ENCODE assay signal across 23 cellular contexts in the genomic region with DNA sequence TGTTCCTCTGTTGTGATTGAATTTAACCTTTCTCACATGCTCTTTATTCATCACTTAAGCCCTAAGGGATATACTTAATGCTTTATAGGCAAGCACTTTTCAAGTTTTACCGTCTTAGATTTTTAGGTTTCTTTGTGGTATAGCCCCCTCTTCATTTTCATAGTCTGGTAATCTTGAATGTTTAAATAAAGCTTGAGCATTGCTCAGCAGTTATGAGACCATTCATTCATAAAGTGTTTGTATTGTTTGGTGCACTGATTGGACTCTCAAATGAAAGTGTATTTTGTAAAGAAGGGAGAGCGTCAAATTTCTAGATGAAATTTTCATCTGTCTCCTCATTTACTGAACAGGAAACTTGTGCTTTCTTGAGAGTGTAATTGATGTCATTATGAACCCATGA. TPM values are rescaled to one million over a fixed set of nuclear protein-coding genes. Genes with fewer than 3 reads are reported as not detected.
DNase-seq lines count a peak whose midpoint lies in the region; ATAC-seq, FAIRE-seq and TF ChIP-seq lines count a peak whose summit lies in the region.
"Had no signal": no experiment of that assay in that cellular context is flagged by ENCODE, and none has a peak within 500 bp of the region (broad histone marks: within the 10 kb centered on the region; RNA-seq: fewer than 3 reads in every experiment).

No MANE protein-coding gene starts in this region.

- intact Hi-C loops in activated CD8-positive, alpha-beta T cell treated with anti-CD3 and anti-CD28 coated beads for 36 hours (cut with micrococcal nuclease): no loop called here
- intact Hi-C loops in Right ventricle myocardium superior (cut with DNase I): no loop called here

- TF ChIP-seq CTCF in activated CD8-positive, alpha-beta T cell treated with anti-CD3 and anti-CD28 coated beads for 36 hours (IDR thresholded peaks at IDR 0.05): no peak

- H3K27me3 ChIP-seq in mesenchymal stem cell (ENCODE audit: control insufficient read depth in 1 of 2, insufficient read depth in 1 of 2, low read length in 2 of 2): no peaks in the 10 kb centered on the region
- H3K27me3 ChIP-seq: heart right ventricle, SJCRH30 had no signal

- no peaks in the 10 kb centered on the region for H3K4me1 ChIP-seq in mesenchymal stem cell (ENCODE audit: control insufficient read depth, insufficient read depth, low read depth, low read length)
- H3K4me1 ChIP-seq: SJCRH30 had no signal

- H3K4me3 ChIP-seq in mesenchymal stem cell (ENCODE audit: insufficient read depth in 1 of 2, low read depth in 1 of 2, low read length in 2 of 2): no peak overlapping the region
- H3K4me3 ChIP-seq: GM23248, SJCRH30 had no signal

- no peak overlapping the region for H2AFZ ChIP-seq in mesenchymal stem cell (ENCODE audit: low read depth, low read length)
- H2AFZ ChIP-seq: GM23248 had no signal

- POLR2A ChIA-PET in activated CD8-positive, alpha-beta T cell treated with anti-CD3 and anti-CD28 coated beads for 36 hours (lab: Charles Lee): interaction anchor here (1.0 to 1.9 kb wide), 4 partner anchors 17 to 343 kb away, joined by 3 to 8 read pairs (median 4); a partner anchor contains a TSS
- POLR2A ChIA-PET in naive thymus-derived CD8-positive, alpha-beta T cell (lab: Charles Lee): no interaction called here

- TF ChIP-seq POLR2A in GM12892 (IDR thresholded peaks at IDR 0.05; ENCODE audit: low read depth, low read length): no peak

- no peak overlapping the region for H2BK12ac ChIP-seq in mesenchymal stem cell (ENCODE audit: low read length in 2 of 2)

- no peak overlapping the region for H3K4me2 ChIP-seq in mesenchymal stem cell (ENCODE audit: low read length, poor library complexity, severe bottlenecking)

- no peaks in the 10 kb centered on the region for H3K9me3 Mint-ChIP-seq in activated CD8-positive, alpha-beta memory T cell treated with anti-CD3 and anti-CD28 coated beads, Interleukin-2, amount 10 ng/mL, durations not matched to agents 7 days and 5 days (ENCODE audit: low read depth)
- no peaks in the 10 kb centered on the region for H3K9me3 Mint-ChIP-seq in activated CD8-positive, alpha-beta T cell treated with anti-CD3 and anti-CD28 coated beads for 36 hours
- peaks cover 0 to 11% (median 0%) of the 10 kb centered on the region in 9 donors for H3K9me3 Mint-ChIP-seq in naive thymus-derived CD8-positive, alpha-beta T cell
- H3K9me3 Mint-ChIP-seq: activated CD4-positive, alpha-beta memory T cell treated with anti-CD3 and anti-CD28 coated beads, Interleukin-2, amount 10 ng/mL, durations not matched to agents 7 days and 5 days; neural crest cell had no signal

- H2AK5ac ChIP-seq in mesenchymal stem cell (ENCODE audit: low read length, severe bottlenecking): no peak overlapping the region

- no peak overlapping the region for H2BK120ac ChIP-seq in mesenchymal stem cell (ENCODE audit: low read depth, low read length)

- peaks cover 45% of the 10 kb centered on the region for H3K4me1 Mint-ChIP-seq in activated CD8-positive, alpha-beta memory T cell treated with anti-CD3 and anti-CD28 coated beads, Interleukin-2, amount 10 ng/mL, durations not matched to agents 7 days and 5 days
- peaks cover 74% of the 10 kb centered on the region for H3K4me1 Mint-ChIP-seq in activated CD8-positive, alpha-beta T cell treated with anti-CD3 and anti-CD28 coated beads for 36 hours (ENCODE audit: low read depth)
- H3K4me1 Mint-ChIP-seq in naive thymus-derived CD8-positive, alpha-beta T cell: peaks cover 42 to 87% (median 75%) of the 10 kb centered on the region in 4 donors

- H4K91ac ChIP-seq in mesenchymal stem cell (ENCODE audit: low read length): no peak overlapping the region

- no peak for DNase-seq in activated CD8-positive, alpha-beta memory T cell treated with anti-CD3 and anti-CD28 coated beads, Interleukin-2, amount 10 ng/mL, durations not matched to agents 7 days and 5 days
- no peak for DNase-seq in activated CD8-positive, alpha-beta memory T cell treated with anti-CD3 and anti-CD28 coated beads, Interleukin-2, amount 50 U/mL, for 4 hours
- no peak for DNase-seq in GM12892 (ENCODE audit: insufficient read length)
- no peak for DNase-seq in activated CD8-positive, alpha-beta T cell treated with anti-CD3 and anti-CD28 coated beads for 36 hours
- DNase-seq in naive thymus-derived CD8-positive, alpha-beta T cell: no peak
- no peak for DNase-seq in Right ventricle myocardium superior
- DNase-seq in mesenchymal stem cell: no peak
- DNase-seq: ACHN; activated CD4-positive, alpha-beta memory T cell treated with anti-CD3 and anti-CD28 coated beads, Interleukin-2, amount 10 ng/mL, durations not matched to agents 7 days and 5 days; activated naive CD4-positive, alpha-beta T cell treated with anti-CD3 and anti-CD28 coated beads, Interleukin-2, amount 50 U/mL, for 16 hours; COR-L47; GM23248; heart right ventricle; islet precursor cell; Kasumi-1; NCI-H1417; SJCRH30; stimulated activated CD4-positive, alpha-beta T cell treated with anti-CD3 and anti-CD28 coated beads, Interleukin-12 subunit alpha, Interleukin-12 subunit beta, amount 100 ng/mL, for 4 hours; stimulated activated naive CD4-positive, alpha-beta T cell treated with Interleukin-2 at 50 U/mL for 16 hours had no signal

- peaks cover 15% of the 10 kb centered on the region for H3K79me1 ChIP-seq in mesenchymal stem cell (replicated peaks; ENCODE audit: low read length, poor library complexity, severe bottlenecking)

- H3K14ac ChIP-seq in mesenchymal stem cell (ENCODE audit: low read length in 2 of 2): no peak overlapping the region

- H2BK5ac ChIP-seq in mesenchymal stem cell (ENCODE audit: low read depth, low read length, poor library complexity, severe bottlenecking): no peak overlapping the region

- ATAC-seq in activated CD8-positive, alpha-beta memory T cell treated with anti-CD3 and anti-CD28 coated beads, Interleukin-2, amount 10 ng/mL, durations not matched to agents 7 days and 5 days: no peak
- no peak for ATAC-seq in activated CD8-positive, alpha-beta T cell treated with anti-CD3 and anti-CD28 coated beads for 36 hours
- peak; percentile 22 to 30 for ATAC-seq in naive thymus-derived CD8-positive, alpha-beta T cell
- ATAC-seq in GM18520 (IDR thresholded peaks at IDR 0.05; ENCODE audit: unreplicated experiment) (no peak), Right ventricle myocardium superior (ENCODE audit: poor library complexity) (no peak)
- ATAC-seq: heart right ventricle had no signal

- 100% methylated on average over 2 of the region's 2 CpGs for WGBS in mesenchymal stem cell

- CTCF ChIA-PET in activated CD8-positive, alpha-beta memory T cell treated with anti-CD3 and anti-CD28 coated beads, Interleukin-2, amount 10 ng/mL, durations not matched to agents 7 days and 5 days (lab: Charles Lee): interaction anchor here (1.2 to 1.8 kb wide), 2 partner anchors 80 to 87 kb away, joined by 4 read pairs; no protein-coding TSS in a partner anchor
- CTCF ChIA-PET in activated CD8-positive, alpha-beta T cell treated with anti-CD3 and anti-CD28 coated beads for 36 hours (lab: Charles Lee): interaction anchor here (1.2 kb wide), 2 partner anchors 17 to 22 kb away, joined by 3 to 4 read pairs; no protein-coding TSS in a partner anchor

- H3K4ac ChIP-seq in mesenchymal stem cell (ENCODE audit: low read depth in 1 of 2, low read length in 2 of 2): no peak overlapping the region

- H3K27ac Mint-ChIP-seq in activated CD8-positive, alpha-beta memory T cell treated with anti-CD3 and anti-CD28 coated beads, Interleukin-2, amount 10 ng/mL, durations not matched to agents 7 days and 5 days: peak overlapping the region; percentile 0
- H3K27ac Mint-ChIP-seq in activated CD8-positive, alpha-beta T cell treated with anti-CD3 and anti-CD28 coated beads for 36 hours: peak overlapping the region; percentile 17
- peak overlapping the region in 9 of 10 donors; percentile 6 to 79 (median 21) for H3K27ac Mint-ChIP-seq in naive thymus-derived CD8-positive, alpha-beta T cell
- H3K27ac Mint-ChIP-seq: activated CD4-positive, alpha-beta memory T cell treated with anti-CD3 and anti-CD28 coated beads, Interleukin-2, amount 10 ng/mL, durations not matched to agents 7 days and 5 days had no signal

- no peak overlapping the region for H2BK15ac ChIP-seq in mesenchymal stem cell (ENCODE audit: low read depth, poor library complexity, severe bottlenecking)

- no peak overlapping the region for H3K23ac ChIP-seq in mesenchymal stem cell (ENCODE audit: low read length in 2 of 2)

- peaks cover 20% of the 10 kb centered on the region for H3K36me3 Mint-ChIP-seq in activated CD8-positive, alpha-beta memory T cell treated with anti-CD3 and anti-CD28 coated beads, Interleukin-2, amount 10 ng/mL, durations not matched to agents 7 days and 5 days
- H3K36me3 Mint-ChIP-seq in activated CD8-positive, alpha-beta T cell treated with anti-CD3 and anti-CD28 coated beads for 36 hours (ENCODE audit: low read depth): peaks cover 18% of the 10 kb centered on the region
- H3K36me3 Mint-ChIP-seq in naive thymus-derived CD8-positive, alpha-beta T cell: peaks cover 0 to 6% (median 0%) of the 10 kb centered on the region in 3 donors

- H3K36me3 ChIP-seq in mesenchymal stem cell (ENCODE audit: control insufficient read depth in 1 of 2, insufficient read depth in 2 of 2, low read depth in 1 of 2, low read length in 2 of 2): peaks cover 0 to 2% of the 10 kb centered on the region in 2 experiments
- H3K36me3 ChIP-seq: heart right ventricle, SJCRH30 had no signal

- H3K27ac ChIP-seq in mesenchymal stem cell (ENCODE audit: low read length, poor library complexity, severe bottlenecking): no peak overlapping the region
- H3K27ac ChIP-seq: GM23248, SJCRH30 had no signal

- peak; percentile 70 for FAIRE-seq in GM12892 (lab: Jason Lieb, UNC)
- FAIRE-seq: bronchial epithelial cell, urothelium cell line had no signal

- no peaks in the 10 kb centered on the region for H3K27me3 Mint-ChIP-seq in activated CD8-positive, alpha-beta memory T cell treated with anti-CD3 and anti-CD28 coated beads, Interleukin-2, amount 10 ng/mL, durations not matched to agents 7 days and 5 days
- H3K27me3 Mint-ChIP-seq in activated CD8-positive, alpha-beta T cell treated with anti-CD3 and anti-CD28 coated beads for 36 hours: no peaks in the 10 kb centered on the region
- H3K27me3 Mint-ChIP-seq in naive thymus-derived CD8-positive, alpha-beta T cell: no peaks in the 10 kb centered on the region
- H3K27me3 Mint-ChIP-seq: activated CD4-positive, alpha-beta memory T cell treated with anti-CD3 and anti-CD28 coated beads, Interleukin-2, amount 10 ng/mL, durations not matched to agents 7 days and 5 days had no signal

- no peak overlapping the region for H3K18ac ChIP-seq in mesenchymal stem cell (ENCODE audit: low read depth in 1 of 2, low read length in 2 of 2)

- no peaks in the 10 kb centered on the region for H3K9me3 ChIP-seq in mesenchymal stem cell (ENCODE audit: control insufficient read depth, low read length)
- H3K9me3 ChIP-seq: heart right ventricle, SJCRH30 had no signal

- no peak overlapping the region for H4K8ac ChIP-seq in mesenchymal stem cell (ENCODE audit: low read length)

- peak overlapping the region; percentile 3 for H3K4me3 Mint-ChIP-seq in activated CD8-positive, alpha-beta memory T cell treated with anti-CD3 and anti-CD28 coated beads, Interleukin-2, amount 10 ng/mL, durations not matched to agents 7 days and 5 days
- H3K4me3 Mint-ChIP-seq in activated CD8-positive, alpha-beta T cell treated with anti-CD3 and anti-CD28 coated beads for 36 hours: no peak overlapping the region
- H3K4me3 Mint-ChIP-seq in naive thymus-derived CD8-positive, alpha-beta T cell: peak overlapping the region in 9 of 10 donors; percentile 12 to 65 (median 44)
- H3K4me3 Mint-ChIP-seq: neural crest cell had no signal

- no peak overlapping the region for H3K9ac ChIP-seq in mesenchymal stem cell (ENCODE audit: low read length)
- H3K9ac ChIP-seq: GM23248 had no signal

RNA-seq across cellular contexts. Expression of a gene that starts 25.2 kb away (rescaled TPM):
- total RNA-seq in activated CD8-positive, alpha-beta memory T cell treated with anti-CD3 and anti-CD28 coated beads, Interleukin-2, amount 10 ng/mL, durations not matched to agents 7 days and 5 days: 10 to 100 TPM; 52.0 to 56.0 TPM
- polyA plus RNA-seq in GM12892 (2012; ENCODE audit: missing spikeins): 23.2 TPM
- total RNA-seq in activated CD8-positive, alpha-beta T cell treated with anti-CD3 and anti-CD28 coated beads for 36 hours: 10 to 100 TPM; 61.4 to 69.9 TPM
- 10 to 100 TPM; 70.4 to 81.6 TPM for total RNA-seq in naive thymus-derived CD8-positive, alpha-beta T cell
- 10 to 100 TPM; 14.1 to 17.3 (median 14.9) TPM for polyA plus RNA-seq in naive thymus-derived CD8-positive, alpha-beta T cell
- 35.8 TPM for total RNA-seq in Right ventricle myocardium superior
- 14.7 TPM for polyA plus RNA-seq in mesenchymal stem cell (2013, experiment 1 of 2)
- 15.4 TPM for polyA plus RNA-seq in mesenchymal stem cell (2013, experiment 2 of 2)

RNA-seq across cellular contexts. Expression of a gene that starts 43.5 kb away (rescaled TPM):
- total RNA-seq in activated CD8-positive, alpha-beta memory T cell treated with anti-CD3 and anti-CD28 coated beads, Interleukin-2, amount 10 ng/mL, durations not matched to agents 7 days and 5 days: 1 to 10 TPM; 4.4 to 8.0 TPM
- polyA plus RNA-seq in GM12892 (2012; ENCODE audit: missing spikeins): 0.53 TPM
- total RNA-seq in activated CD8-positive, alpha-beta T cell treated with anti-CD3 and anti-CD28 coated beads for 36 hours: 1 to 10 TPM; 8.9 to 9.2 TPM
- 10 to 100 TPM; 11.5 to 18.5 TPM for total RNA-seq in naive thymus-derived CD8-positive, alpha-beta T cell
- polyA plus RNA-seq in naive thymus-derived CD8-positive, alpha-beta T cell: 10 to 100 TPM; 12.5 to 23.9 (median 23.1) TPM
- 15.2 TPM for total RNA-seq in Right ventricle myocardium superior
- polyA plus RNA-seq in mesenchymal stem cell (2013, experiment 1 of 2): 5.1 TPM
- 5.1 TPM for polyA plus RNA-seq in mesenchymal stem cell (2013, experiment 2 of 2)

Comparison
In these comparisons a context has a peak if more than half of its experiments do, and no peak if none do; other contexts are left out.
1. ATAC-seq: peak in naive thymus-derived CD8-positive, alpha-beta T cell (2 of 2); none in activated CD8-positive, alpha-beta memory T cell treated with anti-CD3 and anti-CD28 coated beads, Interleukin-2, amount 10 ng/mL, durations not matched to agents 7 days and 5 days (single experiment), activated CD8-positive, alpha-beta T cell treated with anti-CD3 and anti-CD28 coated beads for 36 hours (single experiment), GM18520 (single experiment) and Right ventricle myocardium superior (single experiment).
2. Peak in every context shown above with its lines, with median percentiles within 50 percentile points of each other: H3K27ac Mint-ChIP-seq.